ENCODE assay signal across 13 cellular contexts in genomic region chr6:6886160-6886885, GRCh38.
A peak's percentile ranks its signal among the peaks of the same experiment; 100 is the strongest.
DNase-seq lines count a peak whose midpoint lies in the region; ATAC-seq and TF ChIP-seq lines count a peak whose summit lies in the region.
"Had no signal": no experiment of that assay in that cellular context is flagged by ENCODE, and none has a peak within 500 bp of the region (broad histone marks: within the 10 kb centered on the region; RNA-seq: fewer than 3 reads in every experiment).

No MANE protein-coding gene starts in this region.

- no peak overlapping the region for H3K4me3 ChIP-seq in neuronal stem cell (ENCODE audit: low read length in 2 of 2)

- no peak overlapping the region for H2BK120ac ChIP-seq in neuronal stem cell (ENCODE audit: low read depth, low read length)

- no peak overlapping the region for H3K27ac ChIP-seq in neuronal stem cell (replicated peaks; ENCODE audit: low read length)
- H3K27ac ChIP-seq: parathyroid adenoma had no signal

- no CpG with 5 or more reads among the region's 13 CpGs for WGBS in neuronal stem cell (ENCODE audit: extremely low coverage in 2 of 2, insufficient read length in 2 of 2, insufficient replicate concordance in 1 of 2), 2 donors

- no peak overlapping the region for H2BK12ac ChIP-seq in neuronal stem cell (ENCODE audit: low read length)

- H3K9ac ChIP-seq in neuronal stem cell (ENCODE audit: low read depth, low read length, poor library complexity) = no peak overlapping the region
- H3K9ac ChIP-seq: parathyroid adenoma had no signal

- H4K8ac ChIP-seq in neuronal stem cell (ENCODE audit: low read depth, low read length) = no peak overlapping the region

- no peak overlapping the region for H4K91ac ChIP-seq in neuronal stem cell (ENCODE audit: low read depth, low read length, poor library complexity)

- no peak overlapping the region for H2AK5ac ChIP-seq in neuronal stem cell (ENCODE audit: low read depth, low read length)

- no peak overlapping the region for H3K23ac ChIP-seq in neuronal stem cell (ENCODE audit: low read depth, low read length, poor library complexity)

- no peak overlapping the region for H3K4ac ChIP-seq in neuronal stem cell (ENCODE audit: low read length)

- no peak overlapping the region for H2AFZ ChIP-seq in neuronal stem cell (ENCODE audit: low read length)
- H2AFZ ChIP-seq: parathyroid adenoma had no signal

- DNase-seq in Ammon's horn (ENCODE audit: low spot score) (peak; percentile 65), NOMO-1 (lab: John Stamatoyannopoulos, UW; ENCODE audit: unreplicated experiment in 2 of 2) (peak; percentile 87 to 93), Right ventricle myocardium superior (peak; percentile 53), neuronal stem cell (ENCODE audit: low spot score) (no peak), amniotic stem cell (lab: John Stamatoyannopoulos, UW) (no peak), GM13977 (ENCODE audit: low spot score) (no peak)
- DNase-seq: EL, kidney, NCI-H1105 treated with DMSO at 0.1 percent for 48 hours, NCI-H526 treated with DMSO at 0.1 percent for 48 hours had no signal

- TF ChIP-seq CTCF in GM13977 (IDR thresholded peaks at IDR 0.05; ENCODE audit: extremely low read depth, insufficient read depth, missing control alignments) = no peak

- H3K4me1 ChIP-seq in neuronal stem cell (ENCODE audit: control insufficient read depth in 2 of 2, insufficient read depth in 1 of 2, low read depth in 1 of 2, low read length in 2 of 2) = peaks cover 0 to 5% of the 10 kb centered on the region in 2 donors
- H3K4me1 ChIP-seq: parathyroid adenoma had no signal

- in situ Hi-C loops in GM13977 (cut with MboI; ENCODE audit: low pct_unique_long_range_greater_than_20kb, low sequenced_read_pairs, unreplicated experiment) = no loop called here

- peak overlapping the region; percentile 11 for H3K18ac ChIP-seq in neuronal stem cell (ENCODE audit: low read length)

- ATAC-seq in Right ventricle myocardium superior (ENCODE audit: poor library complexity) (peak; percentile 21), GM18858 (IDR thresholded peaks at IDR 0.05; ENCODE audit: unreplicated experiment) (no peak), GM18907 (IDR thresholded peaks at IDR 0.05; ENCODE audit: unreplicated experiment) (no peak)

- intact Hi-C loops in Right ventricle myocardium superior (cut with DNase I) = no loop called here

- no peak overlapping the region for H2BK15ac ChIP-seq in neuronal stem cell (ENCODE audit: low read length)

- no peak overlapping the region for H3K4me2 ChIP-seq in neuronal stem cell (ENCODE audit: insufficient read depth, low read length, poor library complexity, severe bottlenecking)

- peak overlapping the region; percentile 33 for H3K14ac ChIP-seq in neuronal stem cell (ENCODE audit: low read length)

- H3K27me3 ChIP-seq in neuronal stem cell (ENCODE audit: control insufficient read depth in 3 of 3, insufficient read depth in 3 of 3, low read depth in 1 of 3, low read length in 3 of 3) = no peaks in the 10 kb centered on the region

- H3K79me1 ChIP-seq in neuronal stem cell (ENCODE audit: low read depth, low read length) = no peaks in the 10 kb centered on the region

- H3K9me3 ChIP-seq in neuronal stem cell (replicated peaks in 1 of 2; ENCODE audit: control insufficient read depth in 2 of 2, insufficient read depth in 1 of 2, low read depth in 1 of 2, low read length in 2 of 2) = no peaks in the 10 kb centered on the region

- no peak overlapping the region for H2BK5ac ChIP-seq in neuronal stem cell (ENCODE audit: low read length)

- no peaks in the 10 kb centered on the region for H3K36me3 ChIP-seq in neuronal stem cell (replicated peaks in 1 of 2; ENCODE audit: control insufficient read depth in 2 of 2, insufficient read depth in 2 of 2, low read length in 2 of 2)

Comparison
In these comparisons a context has a peak if more than half of its experiments do, and no peak if none do; other contexts are left out.
1. DNase-seq: peak in Ammon's horn (single experiment), NOMO-1 (2 of 2) and Right ventricle myocardium superior (single experiment); none in neuronal stem cell (single experiment), amniotic stem cell (single experiment) and GM13977 (single experiment).